ENCODE assay signal across 9 cellular contexts in the genomic region with DNA sequence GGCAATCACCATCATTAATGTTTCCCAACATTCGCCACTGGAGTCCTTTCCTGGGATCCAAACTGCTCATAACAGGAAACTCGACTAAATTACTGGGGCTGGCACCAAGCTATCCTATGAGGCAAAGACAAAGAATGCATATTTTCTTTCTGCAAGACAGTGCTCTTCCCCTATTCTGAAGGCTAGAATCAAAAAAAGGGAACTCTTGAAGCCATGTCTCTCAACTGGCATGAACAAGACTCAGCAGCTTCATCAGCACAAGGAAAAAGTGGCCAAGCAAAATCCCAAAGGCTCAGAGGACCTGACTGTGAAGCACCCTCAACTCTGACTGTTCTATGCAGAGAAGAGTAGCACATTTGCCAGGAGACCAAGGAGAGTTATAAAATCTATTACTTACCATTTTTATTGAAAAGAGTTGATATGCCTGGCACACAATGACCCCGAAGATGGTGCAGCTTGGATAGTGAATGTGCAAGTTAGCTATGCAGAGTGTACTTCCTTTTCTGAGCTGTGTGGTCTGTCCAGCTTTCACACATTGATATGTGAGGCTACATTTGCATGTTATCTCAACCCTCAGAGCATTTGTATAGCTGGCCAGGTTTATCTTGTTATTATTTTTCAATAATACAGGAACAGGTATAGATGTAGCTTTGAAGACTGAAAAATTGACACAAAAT. TPM values are rescaled to one million over a fixed set of nuclear protein-coding genes. Genes with fewer than 3 reads are reported as not detected.
DNase-seq lines count a peak whose midpoint lies in the region; ATAC-seq and TF ChIP-seq lines count a peak whose summit lies in the region.
"Had no signal": no experiment of that assay in that cellular context is flagged by ENCODE, and none has a peak within 500 bp of the region (broad histone marks: within the 10 kb centered on the region; RNA-seq: fewer than 3 reads in every experiment).

No MANE protein-coding gene starts in this region.

- H3K36me3 ChIP-seq in thyroid gland = no peaks in the 10 kb centered on the region
- H3K36me3 ChIP-seq: BLaER1 had no signal

- H3K36me3 Mint-ChIP-seq in activated CD8-positive, alpha-beta T cell treated with anti-CD3 and anti-CD28 coated beads for 36 hours (ENCODE audit: low read depth) = peaks cover 2% of the 10 kb centered on the region

- H3K27ac Mint-ChIP-seq in activated CD8-positive, alpha-beta T cell treated with anti-CD3 and anti-CD28 coated beads for 36 hours = peak overlapping the region; percentile 71

- TF ChIP-seq CTCF in activated CD8-positive, alpha-beta T cell treated with anti-CD3 and anti-CD28 coated beads for 36 hours (IDR thresholded peaks at IDR 0.05) = no peak
- TF ChIP-seq CTCF in thyroid gland (IDR thresholded peaks at IDR 0.05) = no peak

- peak; percentile 74 for DNase-seq in CD1c-positive myeloid dendritic cell (ENCODE audit: extremely low spot score)
- DNase-seq in activated CD8-positive, alpha-beta T cell treated with anti-CD3 and anti-CD28 coated beads for 36 hours = no peak
- no peak for DNase-seq in NCI-H69 (lab: John Stamatoyannopoulos, UW)
- DNase-seq in DMS 273 treated with DMSO at 0.1 percent for 48 hours (lab: John Stamatoyannopoulos, UW) = no peak
- no peak for DNase-seq in thyroid gland

- intact Hi-C loops in activated CD8-positive, alpha-beta T cell treated with anti-CD3 and anti-CD28 coated beads for 36 hours (cut with micrococcal nuclease) = loop anchor here (5.0 kb wide), 1 partner anchor 33 kb away; no protein-coding TSS in a partner anchor
- intact Hi-C loops in thyroid gland (cut with DNase I) = no loop called here

- CTCF ChIA-PET in activated CD8-positive, alpha-beta T cell treated with anti-CD3 and anti-CD28 coated beads for 36 hours (lab: Charles Lee) = interaction anchor here (0.8 to 3.9 kb wide), 5 partner anchors 13 to 123 kb away, joined by 3 to 15 read pairs (median 4); no protein-coding TSS in a partner anchor

- H3K4me3 Mint-ChIP-seq in activated CD8-positive, alpha-beta T cell treated with anti-CD3 and anti-CD28 coated beads for 36 hours = peak overlapping the region; percentile 58

- no peak for TF ChIP-seq POLR2A in thyroid gland (IDR thresholded peaks at IDR 0.05)

- WGBS in thyroid gland, 2 donors = 84 to 87% methylated on average over 3 of the region's 3 CpGs

- H3K4me3 ChIP-seq in thyroid gland (replicated peaks in 1 of 3) = no peak overlapping the region
- H3K4me3 ChIP-seq: BLaER1 had no signal

- H3K9me3 Mint-ChIP-seq in activated CD8-positive, alpha-beta T cell treated with anti-CD3 and anti-CD28 coated beads for 36 hours = peaks cover 3% of the 10 kb centered on the region

- peaks cover 40% of the 10 kb centered on the region for H3K4me1 Mint-ChIP-seq in activated CD8-positive, alpha-beta T cell treated with anti-CD3 and anti-CD28 coated beads for 36 hours (ENCODE audit: low read depth)

- ATAC-seq in GM19351 (IDR thresholded peaks at IDR 0.05; ENCODE audit: unreplicated experiment) (peak; percentile 91), HG03342 (IDR thresholded peaks at IDR 0.05; ENCODE audit: unreplicated experiment) (peak; percentile 67), GM19455 (IDR thresholded peaks at IDR 0.05; ENCODE audit: unreplicated experiment) (no peak)
- ATAC-seq in activated CD8-positive, alpha-beta T cell treated with anti-CD3 and anti-CD28 coated beads for 36 hours = peak; percentile 41

- H3K27me3 Mint-ChIP-seq in activated CD8-positive, alpha-beta T cell treated with anti-CD3 and anti-CD28 coated beads for 36 hours = no peaks in the 10 kb centered on the region

- no peak overlapping the region for H3K27ac ChIP-seq in thyroid gland
- H3K27ac ChIP-seq: BLaER1 had no signal

- H3K27me3 ChIP-seq in thyroid gland = no peaks in the 10 kb centered on the region
- H3K27me3 ChIP-seq: BLaER1 had no signal

- H3K4me1 ChIP-seq in thyroid gland = no peaks in the 10 kb centered on the region

- POLR2A ChIA-PET in activated CD8-positive, alpha-beta T cell treated with anti-CD3 and anti-CD28 coated beads for 36 hours (lab: Charles Lee) = interaction anchor here (1.3 kb wide), 1 partner anchor 38 kb away, joined by 5 read pairs; no protein-coding TSS in a partner anchor

- H3K9me3 ChIP-seq in thyroid gland = no peaks in the 10 kb centered on the region

RNA-seq across cellular contexts. Expression of a gene that starts 50.9 kb away (rescaled TPM):
- 10 to 100 TPM; 82.8 to 83.0 TPM for total RNA-seq in activated CD8-positive, alpha-beta T cell treated with anti-CD3 and anti-CD28 coated beads for 36 hours
- total RNA-seq in thyroid gland = 10 to 100 TPM in 1 of 4 donors, 1 to 10 TPM in 3; 2.4 to 15.6 (median 3.7) TPM

Comparison
In these comparisons a context has a peak if more than half of its experiments do, and no peak if none do; other contexts are left out.
1. RNA of a gene that starts 50.9 kb away (total RNA-seq): 82.8 to 83.0 TPM in activated CD8-positive, alpha-beta T cell treated with anti-CD3 and anti-CD28 coated beads for 36 hours; 2.4 to 15.6 TPM in thyroid gland; every median in the first group is over 4 times any median in the second.